ENCODE assay signal across 27 cellular contexts in genomic region chr18:533995-534601, GRCh38. TPM values are rescaled to one million over a fixed set of nuclear protein-coding genes. Genes with fewer than 3 reads are reported as not detected.
"Had no signal": no experiment of that assay in that cellular context is flagged by ENCODE, and none has a peak within 500 bp of the region (broad histone marks: within the 10 kb centered on the region; RNA-seq: fewer than 3 reads in every experiment).

No MANE protein-coding gene starts in this region.

- H3K9me3 ChIP-seq: gastrocnemius medialis, heart right ventricle, right atrium auricular region, sigmoid colon, suprapubic skin, thyroid gland had no signal

- H3K27me3 ChIP-seq: gastrocnemius medialis, right atrium auricular region, sigmoid colon, suprapubic skin, thyroid gland had no signal

- DNase-seq: caudate nucleus; effector CD4-positive, alpha-beta T cell; endodermal cell; erythroblast; gastrocnemius medialis; heart right ventricle; hypothalamus; islet precursor cell; mesendoderm; naive thymus-derived CD4-positive, alpha-beta T cell; nephron progenitor cell; sigmoid colon; stimulated activated CD4-positive, alpha-beta T cell treated with anti-CD3 and anti-CD28 coated beads, Interleukin-12 subunit alpha, Interleukin-12 subunit beta, amount 100 ng/mL, for 4 hours; stimulated activated naive CD4-positive, alpha-beta T cell; thyroid gland had no signal

- ATAC-seq: gastrocnemius medialis; heart right ventricle; left lobe of liver; naive thymus-derived CD4-positive, alpha-beta T cell had no signal

- H3K4me1 ChIP-seq: gastrocnemius medialis, heart right ventricle, right atrium auricular region, sigmoid colon, thyroid gland had no signal

- H3K36me3 ChIP-seq: gastrocnemius medialis, heart right ventricle, right atrium auricular region, sigmoid colon, suprapubic skin, thyroid gland had no signal

- H3K4me3 ChIP-seq: coronary artery, gastrocnemius medialis, heart right ventricle, right atrium auricular region, sigmoid colon, skin epidermis, suprapubic skin, thyroid gland had no signal

- H3K27ac ChIP-seq: coronary artery, gastrocnemius medialis, heart right ventricle, right atrium auricular region, sigmoid colon, skin epidermis, suprapubic skin, thyroid gland had no signal

RNA-seq across cellular contexts. Expression of gene COLEC12, which starts 33.6 kb away (rescaled TPM):
- polyA plus RNA-seq: naive thymus-derived CD4-positive, alpha-beta T cell had no signal

RNA-seq across cellular contexts. Expression of gene CETN1, which starts 46.1 kb away (rescaled TPM):
- total RNA-seq: cerebellum; dermis microvascular lymphatic vessel endothelial cell; endodermal cell; endothelial cell of umbilical vein; fibroblast of villous mesenchyme; gastrocnemius medialis; heart right ventricle; left lobe of liver; lung microvascular endothelial cell; naive thymus-derived CD4-positive, alpha-beta T cell; omental fat pad; pulmonary artery endothelial cell; right atrium auricular region; sigmoid colon; suprapubic skin had no signal
- polyA plus RNA-seq: endothelial cell of umbilical vein; heart right ventricle; naive thymus-derived CD4-positive, alpha-beta T cell; sigmoid colon had no signal
